In genomic region chr13:66675620-66676019, GRCh38 we compare ENCODE assay signal across 21 cellular contexts.
"Had no signal": no experiment of that assay in that cellular context is flagged by ENCODE, and none has a peak within 500 bp of the region (broad histone marks: within the 10 kb centered on the region; RNA-seq: fewer than 3 reads in every experiment).

No MANE protein-coding gene starts in this region.

- H3K4me1 ChIP-seq: body of pancreas, tibial nerve, uterus had no signal

- H3K27ac ChIP-seq: body of pancreas, epithelial cell of prostate, tibial nerve, uterus had no signal

- H3K36me3 Mint-ChIP-seq: activated naive CD8-positive, alpha-beta T cell; immature natural killer cell had no signal

- DNase-seq: activated CD4-positive, alpha-beta T cell treated with anti-CD3 and anti-CD28 coated beads for 1 hour; activated CD4-positive, alpha-beta T cell treated with anti-CD3 and anti-CD28 coated beads, Interleukin-2, amount 50 U/mL, for 4 hours; amygdala; body of pancreas; caudate nucleus; dorsolateral prefrontal cortex; immature natural killer cell; mesendoderm; posterior cingulate gyrus; retina; stimulated activated CD4-positive, alpha-beta T cell treated with anti-CD3 and anti-CD28 coated beads, Interleukin-12 subunit alpha, Interleukin-12 subunit beta, amount 100 ng/mL, for 4 hours; stimulated activated CD4-positive, alpha-beta T cell treated with anti-CD3 and anti-CD28 coated beads, Interleukin-1b, Interleukin-23, amount 100 ng/mL, for 48 hours; stimulated activated naive CD8-positive, alpha-beta T cell treated with anti-CD3 and anti-CD28 coated beads, Interleukin-15, Interleukin-2, amounts not matched to agents 100 U/mL and 50 U/mL, for 24 hours; T-helper 1 cell; T1000; uterus had no signal

- H3K4me3 ChIP-seq: body of pancreas, tibial nerve, uterus had no signal

- H3K4me3 Mint-ChIP-seq: activated naive CD8-positive, alpha-beta T cell; immature natural killer cell; nephron had no signal

- H3K27me3 ChIP-seq: body of pancreas, dorsolateral prefrontal cortex, tibial nerve, uterus had no signal

- ATAC-seq: body of pancreas; SK-N-SH treated with all-trans-retinoic acid at 6 μM for 48 hours; stimulated activated naive CD8-positive, alpha-beta T cell treated with anti-CD3 and anti-CD28 coated beads, Interleukin-15, Interleukin-2, amounts not matched to agents 100 U/mL and 50 U/mL, for 24 hours had no signal

- H3K36me3 ChIP-seq: tibial nerve, uterus had no signal

- H3K9me3 ChIP-seq: body of pancreas, uterus had no signal

- H3K4me1 Mint-ChIP-seq: immature natural killer cell, nephron had no signal

- H3K27me3 Mint-ChIP-seq: activated naive CD8-positive, alpha-beta T cell had no signal

- H3K27ac Mint-ChIP-seq: activated naive CD8-positive, alpha-beta T cell; immature natural killer cell had no signal
